In genomic region chr2:61712060-61712459, GRCh38 we compare ENCODE assay signal across 28 cellular contexts.
"Had no signal": no experiment of that assay in that cellular context is flagged by ENCODE, and none has a peak within 500 bp of the region (broad histone marks: within the 10 kb centered on the region; RNA-seq: fewer than 3 reads in every experiment).

No MANE protein-coding gene starts in this region.

- H2AFZ ChIP-seq: neural progenitor cell, parathyroid adenoma had no signal

- H3K9me3 ChIP-seq: ovary, psoas muscle, spleen, suprapubic skin, testis, tibial artery, transverse colon, upper lobe of right lung, uterus had no signal

- H3K4me3 ChIP-seq: neural progenitor cell, ovary, psoas muscle, skin epidermis, smooth muscle cell, spleen, suprapubic skin, testis, tibial artery, transverse colon, upper lobe of right lung, uterus had no signal

- H3K27me3 ChIP-seq: neural progenitor cell, ovary, spleen, suprapubic skin, testis, tibial artery, transverse colon, upper lobe of right lung, uterus had no signal

- H3K27ac ChIP-seq: neural progenitor cell, ovary, parathyroid adenoma, psoas muscle, skin epidermis, spleen, suprapubic skin, testis, tibial artery, transverse colon, upper lobe of right lung, uterus had no signal

- DNase-seq: natural killer cell; occipital lobe; ovary; posterior cingulate gyrus; psoas muscle; right cardiac atrium; spleen; stimulated activated CD4-positive, alpha-beta T cell treated with anti-CD3 and anti-CD28 coated beads, Interleukin-12 subunit alpha, Interleukin-12 subunit beta, amount 100 ng/mL, for 4 hours; stimulated activated CD4-positive, alpha-beta T cell treated with anti-CD3 and anti-CD28 coated beads, Interleukin-1b, Interleukin-23, amount 100 ng/mL, for 48 hours; stimulated activated CD4-positive, alpha-beta T cell treated with anti-CD3 and anti-CD28 coated beads, Interleukin-4, amount 100 ng/mL, for 1 hour; stimulated activated CD4-positive, alpha-beta T cell treated with anti-CD3 and anti-CD28 coated beads, Interleukin-4, amount 100 ng/mL, for 4 hours; stimulated activated CD8-positive, alpha-beta memory T cell treated with anti-CD3 and anti-CD28 coated beads, Interleukin-4, amount 100 ng/mL, for 48 hours; stimulated activated naive CD4-positive, alpha-beta T cell; stimulated activated naive CD8-positive, alpha-beta T cell treated with anti-CD3 and anti-CD28 coated beads, Interleukin-15, amount 100 ng/mL, for 72 hours; stimulated activated naive CD8-positive, alpha-beta T cell treated with anti-CD3 and anti-CD28 coated beads, Interleukin-15, Interleukin-2, amounts not matched to agents 100 U/mL and 50 U/mL, for 24 hours; substantia nigra; testis; tibial artery; transverse colon; upper lobe of right lung; uterus had no signal

- H3K4me2 ChIP-seq: neural progenitor cell, smooth muscle cell had no signal

- H3K79me2 ChIP-seq: parathyroid adenoma had no signal

- ATAC-seq: psoas muscle; right cardiac atrium; sciatic nerve; stimulated activated memory B cell treated with anti-CD40 and anti-IgM and Interleukin-4, amounts not matched to agents 10 μg/mL and 1 μg/mL and 100 μg/mL, for 72 hours; stimulated activated naive CD8-positive, alpha-beta T cell treated with anti-CD3 and anti-CD28 coated beads, Interleukin-15, amount 100 ng/mL, for 72 hours; stimulated activated naive CD8-positive, alpha-beta T cell treated with anti-CD3 and anti-CD28 coated beads, Interleukin-15, Interleukin-2, amounts not matched to agents 100 U/mL and 50 U/mL, for 24 hours; upper lobe of right lung had no signal

- H3K4me1 ChIP-seq: spleen, tibial artery, transverse colon, upper lobe of right lung, uterus had no signal

- H3K36me3 ChIP-seq: neural progenitor cell, ovary, spleen, suprapubic skin, tibial artery, transverse colon, upper lobe of right lung, uterus had no signal

- H3K9ac ChIP-seq: neural progenitor cell, parathyroid adenoma had no signal
